In the genomic region with DNA sequence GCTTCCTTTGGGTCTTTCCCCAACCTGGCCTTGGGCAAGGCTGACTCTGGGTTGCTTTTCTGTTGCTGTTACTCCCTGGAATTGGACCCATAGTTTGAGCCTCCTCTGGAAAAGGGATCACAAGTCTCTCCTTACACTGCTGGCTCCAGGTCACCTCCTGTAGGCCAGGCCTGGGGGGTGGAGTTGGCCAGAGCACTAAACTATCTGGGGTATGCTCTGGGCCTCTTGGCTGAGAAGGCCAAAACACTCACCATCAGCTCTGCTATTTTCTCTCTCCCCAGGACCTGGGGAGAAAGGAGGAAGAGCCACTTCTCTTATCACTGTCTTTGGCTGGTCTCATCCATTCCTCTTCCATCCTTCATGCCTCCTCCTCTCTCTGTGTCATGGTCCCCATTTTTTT, we compare ENCODE assay signal across 20 cellular contexts. TPM values are rescaled to one million over a fixed set of nuclear protein-coding genes. Genes with fewer than 3 reads are reported as not detected.
A peak's percentile ranks its signal among the peaks of the same experiment; 100 is the strongest.
DNase-seq lines count a peak whose midpoint lies in the region; ATAC-seq and TF ChIP-seq lines count a peak whose summit lies in the region.
"Had no signal": no experiment of that assay in that cellular context is flagged by ENCODE, and none has a peak within 500 bp of the region (broad histone marks: within the 10 kb centered on the region; RNA-seq: fewer than 3 reads in every experiment).

No MANE protein-coding gene starts in this region.

- DNase-seq in GM23338 (ENCODE audit: low spot score) (no peak), esophagus muscularis mucosa (ENCODE audit: extremely low spot score) (no peak), lower lobe of right lung (no peak), suprapubic skin (ENCODE audit: low spot score in 2 of 2) (no peak), osteoblast (ENCODE audit: insufficient read length, low spot score, missing footprints) (no peak), iPS-NIHi7 (ENCODE audit: extremely low spot score) (no peak), ecto neural progenitor cell (ENCODE audit: low spot score) (no peak)
- DNase-seq: activated CD8-positive, alpha-beta T cell treated with anti-CD3 and anti-CD28 coated beads, Interleukin-2, amount 10 ng/mL, durations not matched to agents 7 days and 5 days; activated naive CD4-positive, alpha-beta T cell treated with anti-CD3 and anti-CD28 coated beads for 36 hours; activated T-cell treated with anti-CD3 and anti-CD28 coated beads, Interleukin-2, amount 50 U/mL, for 48 hours; cerebellar nuclear complex; DND-41; effector memory CD4-positive, alpha-beta T cell; immature natural killer cell; NCI-H510A treated with DMSO at 0.1 percent for 48 hours; NK-92 treated with Interleukin-12 subunit alpha and Interleukin-12 subunit beta, amount 100 ng/mL, for 24 hours; RPMI8226; T-helper 9 cell had no signal

- no peak overlapping the region for H3K4me3 ChIP-seq in GM23338
- no peak overlapping the region for H3K4me3 ChIP-seq in esophagus muscularis mucosa
- no peak overlapping the region for H3K4me3 ChIP-seq in lower lobe of right lung
- no peak overlapping the region for H3K4me3 ChIP-seq in suprapubic skin
- H3K4me3 ChIP-seq in osteoblast (ENCODE audit: insufficient read depth, low read length): no peak overlapping the region
- H3K4me3 ChIP-seq: lung had no signal

- H3K4me1 Mint-ChIP-seq in GM23338: peaks cover 8% of the 10 kb centered on the region
- H3K4me1 Mint-ChIP-seq: immature natural killer cell had no signal

- H3K9me3 Mint-ChIP-seq in GM23338: no peaks in the 10 kb centered on the region
- H3K9me3 Mint-ChIP-seq: activated naive CD4-positive, alpha-beta T cell treated with anti-CD3 and anti-CD28 coated beads for 36 hours; immature natural killer cell had no signal

- H3F3A ChIP-seq in GM23338 (replicated peaks; ENCODE audit: low read depth): no peaks in the 10 kb centered on the region

- H3K36me3 ChIP-seq in GM23338 (ENCODE audit: insufficient read depth) (no peaks in the 10 kb centered on the region), esophagus muscularis mucosa (no peaks in the 10 kb centered on the region), lower lobe of right lung (no peaks in the 10 kb centered on the region), suprapubic skin (no peaks in the 10 kb centered on the region), osteoblast (ENCODE audit: insufficient read depth, low read length) (no peaks in the 10 kb centered on the region)

- H3K9me3 ChIP-seq in esophagus muscularis mucosa: no peaks in the 10 kb centered on the region
- H3K9me3 ChIP-seq in lower lobe of right lung: no peaks in the 10 kb centered on the region
- no peaks in the 10 kb centered on the region for H3K9me3 ChIP-seq in suprapubic skin
- no peaks in the 10 kb centered on the region for H3K9me3 ChIP-seq in osteoblast (ENCODE audit: low read depth, low read length)

- H3K27ac ChIP-seq in GM23338 (ENCODE audit: low read depth) (no peak overlapping the region), esophagus muscularis mucosa (replicated peaks in 1 of 4) (peak overlapping the region; percentile 61 to 82 (median 70)), lower lobe of right lung (peak overlapping the region; percentile 68), suprapubic skin (peak overlapping the region; percentile 61), osteoblast (ENCODE audit: low read depth, low read length) (no peak overlapping the region)

- H4K20me1 ChIP-seq in GM23338 (replicated peaks; ENCODE audit: insufficient read depth): no peaks in the 10 kb centered on the region
- H4K20me1 ChIP-seq in osteoblast (ENCODE audit: insufficient read depth, low read length): no peaks in the 10 kb centered on the region

- H3K36me3 Mint-ChIP-seq in GM23338 (ENCODE audit: low read depth): no peaks in the 10 kb centered on the region
- H3K36me3 Mint-ChIP-seq: immature natural killer cell had no signal

- H3K79me2 ChIP-seq in GM23338 (replicated peaks; ENCODE audit: insufficient read depth) (no peaks in the 10 kb centered on the region), osteoblast (ENCODE audit: insufficient read depth, low read length) (no peaks in the 10 kb centered on the region)

- ATAC-seq in GM23338 (no peak), lower lobe of right lung (no peak), HG02759 (IDR thresholded peaks at IDR 0.05; ENCODE audit: unreplicated experiment) (no peak)
- ATAC-seq: activated CD8-positive, alpha-beta T cell treated with anti-CD3 and anti-CD28 coated beads, Interleukin-2, amount 10 ng/mL, durations not matched to agents 7 days and 5 days had no signal

- H3K27me3 ChIP-seq in GM23338 (ENCODE audit: insufficient read depth) (no peaks in the 10 kb centered on the region), esophagus muscularis mucosa (no peaks in the 10 kb centered on the region), lower lobe of right lung (ENCODE audit: low read depth) (no peaks in the 10 kb centered on the region), suprapubic skin (no peaks in the 10 kb centered on the region), osteoblast (ENCODE audit: insufficient read depth, low read length) (no peaks in the 10 kb centered on the region)

- H2AFZ ChIP-seq in GM23338 (peak overlapping the region; percentile 84), osteoblast (ENCODE audit: low read length) (no peak overlapping the region)

- no peak overlapping the region for H3K4me2 ChIP-seq in GM23338
- no peak overlapping the region for H3K4me2 ChIP-seq in osteoblast (ENCODE audit: insufficient read depth, low read length)

- no peak for TF ChIP-seq CTCF in GM23338 (conservative IDR thresholded peaks at IDR 0.05; ENCODE audit: low read depth in 2 of 2)
- TF ChIP-seq CTCF in esophagus muscularis mucosa (IDR thresholded peaks at IDR 0.05): no peak
- no peak for TF ChIP-seq CTCF in lower lobe of right lung (IDR thresholded peaks at IDR 0.05)
- TF ChIP-seq CTCF in suprapubic skin (IDR thresholded peaks at IDR 0.05): no peak
- TF ChIP-seq CTCF in osteoblast (IDR thresholded peaks at IDR 0.05; ENCODE audit: extremely low read depth, low read depth, low read length): no peak

- no peaks in the 10 kb centered on the region for H3K9me2 ChIP-seq in GM23338 (ENCODE audit: insufficient read depth)

- H3K27me3 Mint-ChIP-seq in GM23338 (ENCODE audit: insufficient read depth, low read depth, poor library complexity): peaks cover 8% of the 10 kb centered on the region

- intact Hi-C loops in esophagus muscularis mucosa (cut with DNase I) (loop anchor here (5.0 kb wide), 1 partner anchor 63 kb away; no protein-coding TSS in a partner anchor), lower lobe of right lung (cut with DNase I) (no loop called here)

- no peak overlapping the region for H3K27ac Mint-ChIP-seq in GM23338
- H3K27ac Mint-ChIP-seq: activated CD8-positive, alpha-beta T cell treated with anti-CD3 and anti-CD28 coated beads, Interleukin-2, amount 10 ng/mL, durations not matched to agents 7 days and 5 days; activated naive CD4-positive, alpha-beta T cell treated with anti-CD3 and anti-CD28 coated beads for 36 hours had no signal

- TF ChIP-seq POLR2A in esophagus muscularis mucosa (IDR thresholded peaks at IDR 0.05; ENCODE audit: low read depth): no peak
- TF ChIP-seq POLR2A in suprapubic skin (IDR thresholded peaks at IDR 0.05): no peak

- TF ChIP-seq EP300 in esophagus muscularis mucosa (IDR thresholded peaks at IDR 0.05): no peak
- no peak for TF ChIP-seq EP300 in suprapubic skin (IDR thresholded peaks at IDR 0.05)

- no peak overlapping the region for H3K4me3 Mint-ChIP-seq in GM23338
- H3K4me3 Mint-ChIP-seq: activated CD8-positive, alpha-beta T cell treated with anti-CD3 and anti-CD28 coated beads, Interleukin-2, amount 10 ng/mL, durations not matched to agents 7 days and 5 days; activated naive CD4-positive, alpha-beta T cell treated with anti-CD3 and anti-CD28 coated beads for 36 hours; immature natural killer cell had no signal

- H3K4me1 ChIP-seq in GM23338 (ENCODE audit: insufficient read depth): no peaks in the 10 kb centered on the region
- peaks cover 28 to 39% (median 38%) of the 10 kb centered on the region in 4 donors for H3K4me1 ChIP-seq in esophagus muscularis mucosa
- H3K4me1 ChIP-seq in lower lobe of right lung: peaks cover 26% of the 10 kb centered on the region
- H3K4me1 ChIP-seq in suprapubic skin: peaks cover 26% of the 10 kb centered on the region
- H3K4me1 ChIP-seq in osteoblast (ENCODE audit: insufficient read depth, low read length): no peaks in the 10 kb centered on the region

TF ChIP-seq in GM23338, 12 proteins besides CTCF, POLR2A, EP300 and RAD21 (continues in another document):
- no peak for TF ChIP-seq ZNF114 (CRISPR knock-in tag; IDR thresholded peaks at IDR 0.05)
- TF ChIP-seq JUNB (IDR thresholded peaks at IDR 0.05; ENCODE audit: unreplicated experiment): no peak
- no peak for TF ChIP-seq EZH2phosphoT487 (IDR thresholded peaks at IDR 0.05; ENCODE audit: unreplicated experiment)
- no peak for TF ChIP-seq STAT1 (IDR thresholded peaks at IDR 0.05; ENCODE audit: unreplicated experiment)
- no peak for TF ChIP-seq EZH2 (IDR thresholded peaks at IDR 0.05; ENCODE audit: low read depth, unreplicated experiment)
- TF ChIP-seq, protein P1, sequence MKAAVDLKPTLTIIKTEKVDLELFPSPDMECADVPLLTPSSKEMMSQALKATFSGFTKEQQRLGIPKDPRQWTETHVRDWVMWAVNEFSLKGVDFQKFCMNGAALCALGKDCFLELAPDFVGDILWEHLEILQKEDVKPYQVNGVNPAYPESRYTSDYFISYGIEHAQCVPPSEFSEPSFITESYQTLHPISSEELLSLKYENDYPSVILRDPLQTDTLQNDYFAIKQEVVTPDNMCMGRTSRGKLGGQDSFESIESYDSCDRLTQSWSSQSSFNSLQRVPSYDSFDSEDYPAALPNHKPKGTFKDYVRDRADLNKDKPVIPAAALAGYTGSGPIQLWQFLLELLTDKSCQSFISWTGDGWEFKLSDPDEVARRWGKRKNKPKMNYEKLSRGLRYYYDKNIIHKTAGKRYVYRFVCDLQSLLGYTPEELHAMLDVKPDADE (IDR thresholded peaks at IDR 0.05): no peak
- TF ChIP-seq ZNF331 (CRISPR knock-in tag; IDR thresholded peaks at IDR 0.05; ENCODE audit: low read depth): no peak
- TF ChIP-seq NANOG (IDR thresholded peaks at IDR 0.05; ENCODE audit: borderline replicate concordance): no peak
- no peak for TF ChIP-seq POLR2AphosphoS5 (IDR thresholded peaks at IDR 0.05; ENCODE audit: low read depth)

RNA-seq across cellular contexts. Expression of a gene that starts 56.5 kb away (rescaled TPM):
- 13.1 and 15.1 TPM in 2 replicates for total RNA-seq in GM23338 (2014; rRNA removed; shearing (Covaris generic))
- 6.4 and 7.1 TPM in 2 replicates for polyA plus RNA-seq in GM23338 (2016; fragmentation: Nextera tagmentation; extraction: Ambion mirVana)
- total RNA-seq in esophagus muscularis mucosa (10 to 100 TPM; 43.9 to 49.4 (median 47.3) TPM), lower lobe of right lung (48.3 TPM), suprapubic skin (10 to 100 TPM; 40.5 to 66.1 (median 47.2) TPM), osteoblast (23.2 and 25.0 TPM in 2 replicates)

Comparison
In these comparisons a context has a peak if more than half of its experiments do, and no peak if none do; other contexts are left out.
1. H3K27ac ChIP-seq: peak in esophagus muscularis mucosa (4 of 4), lower lobe of right lung (single experiment) and suprapubic skin (single experiment); none in GM23338 (single experiment) and osteoblast (single experiment).